In genomic region chr3:46926871-46927717, GRCh38 we compare ENCODE assay signal across 10 cellular contexts. TPM values are rescaled to one million over a fixed set of nuclear protein-coding genes. Genes with fewer than 3 reads are reported as not detected.
DNase-seq lines count a peak whose midpoint lies in the region; ATAC-seq and TF ChIP-seq lines count a peak whose summit lies in the region.
"Had no signal": no experiment of that assay in that cellular context is flagged by ENCODE, and none has a peak within 500 bp of the region (broad histone marks: within the 10 kb centered on the region; RNA-seq: fewer than 3 reads in every experiment).

No MANE protein-coding gene starts in this region.

- H3K27me3 ChIP-seq in testis, result no peaks in the 10 kb centered on the region

- no peaks in the 10 kb centered on the region for H3K36me3 ChIP-seq in testis (ENCODE audit: low read depth, missing control alignments)

- no peaks in the 10 kb centered on the region for H3K9me3 ChIP-seq in testis

- H3K36me3 Mint-ChIP-seq in HFFc6 (ENCODE audit: low read depth) (peaks cover 18% of the 10 kb centered on the region), nephron progenitor cell (ENCODE audit: low read depth) (peaks cover 24% of the 10 kb centered on the region)

- intact Hi-C loops in testis (cut with DNase I; ENCODE audit: low total_unique reads), result no loop called here

- WGBS in testis, 2 donors, result 81 to 83% methylated on average over 14 to 15 of the region's 15 CpGs

- peaks cover 48% of the 10 kb centered on the region for H3K4me1 Mint-ChIP-seq in HFFc6 (ENCODE audit: low read depth)
- H3K4me1 Mint-ChIP-seq in nephron progenitor cell, result peaks cover 7% of the 10 kb centered on the region

- no peak for TF ChIP-seq CTCF in HFFc6 (IDR thresholded peaks at IDR 0.05)
- no peak for TF ChIP-seq CTCF in testis (IDR thresholded peaks at IDR 0.05)
- no peak for TF ChIP-seq CTCF in nephron progenitor cell (IDR thresholded peaks at IDR 0.05)

- peak overlapping the region in 1 of 2 donors; percentile 30 for H3K27ac ChIP-seq in testis

- H3K9me3 Mint-ChIP-seq in HFFc6 (no peaks in the 10 kb centered on the region), nephron progenitor cell (peaks cover 6% of the 10 kb centered on the region)

- no peak overlapping the region for H3K4me3 ChIP-seq in testis

- no peak overlapping the region for H3K4me3 Mint-ChIP-seq in HFFc6
- H3K4me3 Mint-ChIP-seq in nephron progenitor cell, result no peak overlapping the region

- H3K27me3 Mint-ChIP-seq in HFFc6 (ENCODE audit: insufficient read depth), result peaks cover 3% of the 10 kb centered on the region
- H3K27me3 Mint-ChIP-seq in nephron progenitor cell (ENCODE audit: low read depth, poor library complexity), result no peaks in the 10 kb centered on the region

- ATAC-seq in GM18861 (IDR thresholded peaks at IDR 0.05; ENCODE audit: unreplicated experiment) (peak; percentile 46), esophagus mucosa (peak; percentile 76)

- H3K27ac Mint-ChIP-seq in HFFc6, result peak overlapping the region; percentile 84
- no peak overlapping the region for H3K27ac Mint-ChIP-seq in nephron progenitor cell

- TF ChIP-seq POLR2A in testis (IDR thresholded peaks at IDR 0.05), result no peak

- peaks cover 38% of the 10 kb centered on the region for H3K4me1 ChIP-seq in testis

- DNase-seq in HFFc6, result no peak
- peak; percentile 97 for DNase-seq in NOMO-1 treated with DMSO at 0.1 percent for 48 hours (lab: John Stamatoyannopoulos, UW; ENCODE audit: unreplicated experiment)
- DNase-seq in testis, result peak; percentile 46
- no peak for DNase-seq in cortex of kidney (lab: John Stamatoyannopoulos, UW)
- DNase-seq in nephron progenitor cell, result no peak
- DNase-seq in NCI-H1417 treated with DMSO at 0.1 percent for 48 hours (lab: John Stamatoyannopoulos, UW), result no peak

RNA-seq across cellular contexts. Expression of gene CCDC12, which starts 49.5 kb away (rescaled TPM):
- 10 to 100 TPM; 21.3 to 27.9 (median 27.2) TPM for total RNA-seq in HFFc6 (2021; fragmentation: NEBNext Ultra II Directional; extraction: Animal tissue kit (Norgen Biotek cat#: 25700))
- total RNA-seq in esophagus mucosa (50.2 TPM), testis (10 to 100 TPM; 59.6 to 66.6 TPM)
- 43.3 TPM for polyA plus RNA-seq in testis (ENCODE audit: insufficient read depth, low read depth, low replicate concordance)

RNA-seq across cellular contexts. Expression of gene PTH1R, which starts 49.6 kb away (rescaled TPM):
- 1 to 10 TPM in 2 of 6 experiments, under 1 TPM in 3, not detected in 1; 0.09 to 1.4 (median 0.85) TPM for total RNA-seq in HFFc6 (2021; fragmentation: NEBNext Ultra II Directional; extraction: Animal tissue kit (Norgen Biotek cat#: 25700))
- total RNA-seq in esophagus mucosa (0.28 TPM), testis (10 to 100 TPM in 1 of 2 donors, 1 to 10 TPM in 1; 8.4 to 11.3 TPM)
- polyA plus RNA-seq in testis (ENCODE audit: insufficient read depth, low read depth, low replicate concordance), result 10.2 TPM
- total RNA-seq: T-helper 2 cell treated with Interferon-gamma antibody and Interleukin-4, amounts not matched to agents 100 ng/mL and 5 ng/mL, for 36 hours had no signal
- polyA plus RNA-seq: keratinocyte had no signal

RNA-seq across cellular contexts. Expression of gene NBEAL2, which starts 52.4 kb away (rescaled TPM):
- 1 to 10 TPM; 5.3 to 7.6 (median 5.8) TPM for total RNA-seq in HFFc6 (2021; fragmentation: NEBNext Ultra II Directional; extraction: Animal tissue kit (Norgen Biotek cat#: 25700))
- 117 TPM for total RNA-seq in esophagus mucosa
- total RNA-seq in testis, result 10 to 100 TPM; 40.2 to 44.8 TPM
- 16.2 TPM for polyA plus RNA-seq in testis (ENCODE audit: insufficient read depth, low read depth, low replicate concordance)

Comparison
In these comparisons a context has a peak if more than half of its experiments do, and no peak if none do; other contexts are left out.
1. DNase-seq: peak in NOMO-1 treated with DMSO at 0.1 percent for 48 hours (single experiment) and testis (single experiment); none in HFFc6 (single experiment), cortex of kidney (single experiment), nephron progenitor cell (single experiment) and NCI-H1417 treated with DMSO at 0.1 percent for 48 hours (single experiment).
2. RNA of gene NBEAL2, which starts 52.4 kb away (total RNA-seq): 117 TPM in esophagus mucosa (single experiment) and 40.2 to 44.8 TPM in testis; 5.3 to 7.6 TPM in HFFc6; every median in the first group is over 4 times any median in the second.